Comparison of ENCODE assay signal across 6 cellular contexts in genomic region chr13:98036564-98037302, GRCh38.
DNase-seq lines count a peak whose midpoint lies in the region; ATAC-seq, FAIRE-seq and TF ChIP-seq lines count a peak whose summit lies in the region.
"Not testable (repeated sequence)": the region's sequence is repeated elsewhere in the genome, so short reads cannot be mapped to it uniquely, and the experiment has no call there.

No MANE protein-coding gene starts in this region.

- not testable (repeated sequence) for H3K27ac ChIP-seq in HEK293 (ENCODE audit: extremely low read depth, low read depth, low read length); esophagus muscularis mucosa (replicated peaks in 1 of 4); HepG2 (ENCODE audit: extremely low read length, insufficient read depth, low read length); mesendoderm (ENCODE audit: low read depth, low read length)

- not testable (repeated sequence) for DNase-seq in WTC11 (ENCODE audit: low spot score); HepG2 (ENCODE audit: low spot score); mesendoderm
- DNase-seq in esophagus muscularis mucosa (ENCODE audit: extremely low spot score) = peak; percentile 57
- peak; percentile 9 for DNase-seq in islet precursor cell

- H3K27me3 ChIP-seq in esophagus muscularis mucosa; HepG2 (ENCODE audit: control insufficient read depth in 1 of 2, insufficient read depth in 2 of 2, low read length in 2 of 2); mesendoderm (ENCODE audit: insufficient read depth, low read length, poor library complexity): not testable (repeated sequence)

- H3K4me1 ChIP-seq in HEK293 (ENCODE audit: control insufficient read depth, insufficient read depth, low read length); esophagus muscularis mucosa; mesendoderm (ENCODE audit: control insufficient read depth, low read depth, low read length): not testable (repeated sequence)
- H3K4me1 ChIP-seq in HepG2 (ENCODE audit: insufficient read depth, low read length) = peaks cover 72% of the 10 kb centered on the region

- not testable (repeated sequence) for TF ChIP-seq EP300 in esophagus muscularis mucosa (IDR thresholded peaks at IDR 0.05); HepG2 (IDR thresholded peaks at IDR 0.05; ENCODE audit: low read depth in 2 of 2, low read length in 2 of 2); HepG2 (CRISPR knock-in tag; IDR thresholded peaks at IDR 0.05; ENCODE audit: borderline replicate concordance)

- not testable (repeated sequence) for TF ChIP-seq RAD21 in HepG2 (CRISPR knock-in tag; IDR thresholded peaks at IDR 0.05)

- H4K20me1 ChIP-seq in HepG2 (ENCODE audit: insufficient read depth, low read length) = not testable (repeated sequence)

- H4K5ac ChIP-seq in mesendoderm (ENCODE audit: low read length) = not testable (repeated sequence)

- not testable (repeated sequence) for H3K79me2 ChIP-seq in HepG2 (ENCODE audit: insufficient read depth, low read length); mesendoderm (ENCODE audit: control insufficient read depth, insufficient read depth, low read length)

- H2BK5ac ChIP-seq in mesendoderm (ENCODE audit: low read length) = not testable (repeated sequence)

- not testable (repeated sequence) for H3K79me1 ChIP-seq in mesendoderm (ENCODE audit: low read length)

- TF ChIP-seq POLR2A in esophagus muscularis mucosa (IDR thresholded peaks at IDR 0.05; ENCODE audit: low read depth); HepG2 (IDR thresholded peaks at IDR 0.05; ENCODE audit: insufficient read depth in 1 of 2, low read depth in 2 of 2, low read length in 2 of 2): not testable (repeated sequence)

- H3K4me3 Mint-ChIP-seq in WTC11 = not testable (repeated sequence)

- H3K4me2 ChIP-seq in HepG2 (ENCODE audit: low read depth, low read length) = peak overlapping the region; percentile 39
- H3K4me2 ChIP-seq in mesendoderm (ENCODE audit: low read length) = not testable (repeated sequence)

- WGBS in esophagus muscularis mucosa = 98% methylated on average over 11 of the region's 12 CpGs
- WGBS in HepG2 (ENCODE audit: low lambda C conversion rate) = 65% methylated on average over 12 of the region's 12 CpGs
- no CpG with 5 or more reads among the region's 12 CpGs for WGBS in mesendoderm (ENCODE audit: extremely low coverage, insufficient coverage, low lambda C conversion rate)

- BruUV-seq in HepG2 (replicated peaks; lab: Mats Ljungman, UMichigan) = not testable (repeated sequence)

- ATAC-seq in WTC11 = not testable (repeated sequence)
- peak; percentile 28 for ATAC-seq in HepG2

- in situ Hi-C loops in HepG2 (cut with HindIII; ENCODE audit: extremely low pct_ligation_motif_present, low pct_unique_long_range_greater_than_20kb) = not testable (repeated sequence)

- not testable (repeated sequence) for TF ChIP-seq CTCF in HEK293 (tag by site-specific recombination; IDR thresholded peaks at IDR 0.05); WTC11 (IDR thresholded peaks at IDR 0.05); esophagus muscularis mucosa (IDR thresholded peaks at IDR 0.05); HepG2 (CRISPR knock-in tag; IDR thresholded peaks at IDR 0.05)

- FAIRE-seq in HepG2 (lab: Jason Lieb, UNC) = not testable (repeated sequence)

- H3K23ac ChIP-seq in mesendoderm (ENCODE audit: low read length) = peak overlapping the region; percentile 29

- H3K9me3 ChIP-seq in HEK293 (ENCODE audit: control insufficient read depth, insufficient read depth, low read depth, low read length); esophagus muscularis mucosa; HepG2 (ENCODE audit: low read length): not testable (repeated sequence)

- POLR2A ChIA-PET in HEK293 (lab: Yijun Ruan, JAX) = interaction anchor here (0.6 kb wide), 1 partner anchor 41 kb away, joined by 3 read pairs; no protein-coding TSS in a partner anchor
- POLR2A ChIA-PET in WTC11 (lab: Charles Lee) = not testable (repeated sequence)
- POLR2A ChIA-PET in HepG2 (lab: Yijun Ruan, JAX) = interaction anchor here (1.2 kb wide), 1 partner anchor 10 kb away, joined by 4 read pairs; no protein-coding TSS in a partner anchor

- H2AFZ ChIP-seq in HepG2 (ENCODE audit: low read length) = not testable (repeated sequence)

- H2BK120ac ChIP-seq in mesendoderm (ENCODE audit: low read depth, low read length) = not testable (repeated sequence)

- CTCF ChIA-PET in HEK293 (lab: Yijun Ruan, JAX) (interaction anchor here (0.6 kb wide), 1 partner anchor 15 kb away, joined by 4 read pairs; no protein-coding TSS in a partner anchor), WTC11 (lab: Charles Lee) (interaction anchor here (1.3 to 1.4 kb wide), 2 partner anchors 409 to 412 kb away, joined by 3 to 4 read pairs; no protein-coding TSS in a partner anchor)
- CTCF ChIA-PET in HepG2 (lab: Yijun Ruan, JAX; ENCODE audit: low intra/inter-chr PET ratio, low total read pairs) = not testable (repeated sequence)

- H3K18ac ChIP-seq in mesendoderm (ENCODE audit: low read length) = not testable (repeated sequence)

- H3K36me3 ChIP-seq in HEK293 (ENCODE audit: control insufficient read depth in 2 of 2, insufficient read depth in 1 of 2, low read length in 2 of 2); esophagus muscularis mucosa; HepG2 (replicated peaks in 1 of 2; ENCODE audit: control insufficient read depth in 1 of 2, insufficient read depth in 2 of 2, low read length in 2 of 2); mesendoderm (ENCODE audit: control insufficient read depth, insufficient read depth, low read length): not testable (repeated sequence)

- H2BK15ac ChIP-seq in mesendoderm (replicated peaks; ENCODE audit: low read depth) = not testable (repeated sequence)

- H3K27me3 Mint-ChIP-seq in WTC11 (ENCODE audit: low read depth) = not testable (repeated sequence)

- not testable (repeated sequence) for H3K36me3 Mint-ChIP-seq in WTC11

- not testable (repeated sequence) for H3K27ac Mint-ChIP-seq in WTC11

- H3K4me1 Mint-ChIP-seq in WTC11 = not testable (repeated sequence)

- not testable (repeated sequence) for H3K4me3 ChIP-seq in HEK293 (ENCODE audit: low read depth, low read length); esophagus muscularis mucosa; HepG2 (replicated peaks in 1 of 3; ENCODE audit: insufficient read depth in 1 of 3, low read depth in 2 of 3, low read length in 3 of 3); mesendoderm (ENCODE audit: low read length)

- not testable (repeated sequence) for H2AK5ac ChIP-seq in mesendoderm (ENCODE audit: low read length)

- H3K56ac ChIP-seq in mesendoderm (ENCODE audit: low read length) = not testable (repeated sequence)

- not testable (repeated sequence) for H3K9me3 Mint-ChIP-seq in WTC11

- not testable (repeated sequence) for H3K4ac ChIP-seq in mesendoderm (ENCODE audit: low read depth, low read length)

- not testable (repeated sequence) for H3K9ac ChIP-seq in HepG2 (ENCODE audit: insufficient read depth, low read depth, low read length); mesendoderm (ENCODE audit: low read length)

- intact Hi-C loops in esophagus muscularis mucosa (cut with DNase I); HepG2 (cut with micrococcal nuclease; ENCODE audit: unreplicated experiment): not testable (repeated sequence)

- not testable (repeated sequence) for H4K8ac ChIP-seq in mesendoderm (ENCODE audit: low read depth, low read length)

TF ChIP-seq in HEK293, 187 proteins besides CTCF, POLR2A, EP300 and RAD21:
- TF ChIP-seq ZNF121 (tag by site-specific recombination; IDR thresholded peaks at IDR 0.05) = peak; percentile 75

TF ChIP-seq in WTC11, 78 proteins besides CTCF, POLR2A, EP300 and RAD21:
- TF ChIP-seq ZNF121 (CRISPR knock-in tag; IDR thresholded peaks at IDR 0.05) = peak; percentile 62; the same call in 1 of the 2 replicates

TF ChIP-seq in HepG2, 621 proteins besides CTCF, POLR2A, EP300 and RAD21 (continues in another document):
- TF ChIP-seq ZMYM3 (CRISPR knock-in tag; IDR thresholded peaks at IDR 0.05) = 0 out of 2 replicates have a peak, but pooled peaks have one; percentile 8
- 0 out of 2 replicates have a peak, but pooled peaks have one; percentile 33 for TF ChIP-seq ZBTB20 (CRISPR knock-in tag; IDR thresholded peaks at IDR 0.05; ENCODE audit: borderline replicate concordance, low read depth)
- TF ChIP-seq RARA (CRISPR knock-in tag; IDR thresholded peaks at IDR 0.05) = peak; percentile 20; the same call in 1 of the 2 replicates
- TF ChIP-seq ZNF264 (CRISPR knock-in tag; IDR thresholded peaks at IDR 0.05) = peak; percentile 82; the same call in 1 of the 2 replicates
- TF ChIP-seq ZNF33A (CRISPR knock-in tag; IDR thresholded peaks at IDR 0.05; ENCODE audit: borderline replicate concordance) = 0 out of 2 replicates have a peak, but pooled peaks have one; percentile 69
- TF ChIP-seq ZBTB33 (CRISPR knock-in tag; IDR thresholded peaks at IDR 0.05) = 0 out of 2 replicates have a peak, but pooled peaks have one; percentile 2
- TF ChIP-seq ELF3 (CRISPR knock-in tag; IDR thresholded peaks at IDR 0.05) = peak; percentile 19; the same call in 1 of the 2 replicates
- TF ChIP-seq ZNF121 (CRISPR knock-in tag; IDR thresholded peaks at IDR 0.05) = peak; percentile 86
